1 cellular context compared by ENCODE assay signal in the genomic region with DNA sequence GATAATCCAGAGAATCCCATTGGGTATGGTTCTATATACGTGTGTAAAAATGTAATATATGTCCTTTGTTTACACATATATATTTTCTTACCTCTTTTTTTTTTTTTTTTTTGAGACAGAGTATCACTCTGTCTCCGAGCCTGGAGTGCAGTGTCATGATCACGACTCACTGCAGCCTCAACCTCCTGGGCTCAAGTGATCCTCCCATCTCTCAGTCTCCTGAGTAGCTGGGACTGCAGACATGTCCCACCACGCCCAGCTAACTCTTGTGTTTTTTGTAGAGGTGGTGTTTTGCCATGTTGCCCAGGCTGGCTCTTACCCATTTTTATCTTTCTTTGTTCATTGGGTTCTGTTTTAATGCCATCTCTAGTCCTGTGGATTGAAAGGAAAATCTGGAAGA.
TF ChIP-seq lines count a peak whose summit lies in the region.

No MANE protein-coding gene starts in this region.

TF ChIP-seq in GM23338, 12 proteins besides CTCF, POLR2A, EP300 and RAD21 (continued from another document):
- TF ChIP-seq, protein P1, sequence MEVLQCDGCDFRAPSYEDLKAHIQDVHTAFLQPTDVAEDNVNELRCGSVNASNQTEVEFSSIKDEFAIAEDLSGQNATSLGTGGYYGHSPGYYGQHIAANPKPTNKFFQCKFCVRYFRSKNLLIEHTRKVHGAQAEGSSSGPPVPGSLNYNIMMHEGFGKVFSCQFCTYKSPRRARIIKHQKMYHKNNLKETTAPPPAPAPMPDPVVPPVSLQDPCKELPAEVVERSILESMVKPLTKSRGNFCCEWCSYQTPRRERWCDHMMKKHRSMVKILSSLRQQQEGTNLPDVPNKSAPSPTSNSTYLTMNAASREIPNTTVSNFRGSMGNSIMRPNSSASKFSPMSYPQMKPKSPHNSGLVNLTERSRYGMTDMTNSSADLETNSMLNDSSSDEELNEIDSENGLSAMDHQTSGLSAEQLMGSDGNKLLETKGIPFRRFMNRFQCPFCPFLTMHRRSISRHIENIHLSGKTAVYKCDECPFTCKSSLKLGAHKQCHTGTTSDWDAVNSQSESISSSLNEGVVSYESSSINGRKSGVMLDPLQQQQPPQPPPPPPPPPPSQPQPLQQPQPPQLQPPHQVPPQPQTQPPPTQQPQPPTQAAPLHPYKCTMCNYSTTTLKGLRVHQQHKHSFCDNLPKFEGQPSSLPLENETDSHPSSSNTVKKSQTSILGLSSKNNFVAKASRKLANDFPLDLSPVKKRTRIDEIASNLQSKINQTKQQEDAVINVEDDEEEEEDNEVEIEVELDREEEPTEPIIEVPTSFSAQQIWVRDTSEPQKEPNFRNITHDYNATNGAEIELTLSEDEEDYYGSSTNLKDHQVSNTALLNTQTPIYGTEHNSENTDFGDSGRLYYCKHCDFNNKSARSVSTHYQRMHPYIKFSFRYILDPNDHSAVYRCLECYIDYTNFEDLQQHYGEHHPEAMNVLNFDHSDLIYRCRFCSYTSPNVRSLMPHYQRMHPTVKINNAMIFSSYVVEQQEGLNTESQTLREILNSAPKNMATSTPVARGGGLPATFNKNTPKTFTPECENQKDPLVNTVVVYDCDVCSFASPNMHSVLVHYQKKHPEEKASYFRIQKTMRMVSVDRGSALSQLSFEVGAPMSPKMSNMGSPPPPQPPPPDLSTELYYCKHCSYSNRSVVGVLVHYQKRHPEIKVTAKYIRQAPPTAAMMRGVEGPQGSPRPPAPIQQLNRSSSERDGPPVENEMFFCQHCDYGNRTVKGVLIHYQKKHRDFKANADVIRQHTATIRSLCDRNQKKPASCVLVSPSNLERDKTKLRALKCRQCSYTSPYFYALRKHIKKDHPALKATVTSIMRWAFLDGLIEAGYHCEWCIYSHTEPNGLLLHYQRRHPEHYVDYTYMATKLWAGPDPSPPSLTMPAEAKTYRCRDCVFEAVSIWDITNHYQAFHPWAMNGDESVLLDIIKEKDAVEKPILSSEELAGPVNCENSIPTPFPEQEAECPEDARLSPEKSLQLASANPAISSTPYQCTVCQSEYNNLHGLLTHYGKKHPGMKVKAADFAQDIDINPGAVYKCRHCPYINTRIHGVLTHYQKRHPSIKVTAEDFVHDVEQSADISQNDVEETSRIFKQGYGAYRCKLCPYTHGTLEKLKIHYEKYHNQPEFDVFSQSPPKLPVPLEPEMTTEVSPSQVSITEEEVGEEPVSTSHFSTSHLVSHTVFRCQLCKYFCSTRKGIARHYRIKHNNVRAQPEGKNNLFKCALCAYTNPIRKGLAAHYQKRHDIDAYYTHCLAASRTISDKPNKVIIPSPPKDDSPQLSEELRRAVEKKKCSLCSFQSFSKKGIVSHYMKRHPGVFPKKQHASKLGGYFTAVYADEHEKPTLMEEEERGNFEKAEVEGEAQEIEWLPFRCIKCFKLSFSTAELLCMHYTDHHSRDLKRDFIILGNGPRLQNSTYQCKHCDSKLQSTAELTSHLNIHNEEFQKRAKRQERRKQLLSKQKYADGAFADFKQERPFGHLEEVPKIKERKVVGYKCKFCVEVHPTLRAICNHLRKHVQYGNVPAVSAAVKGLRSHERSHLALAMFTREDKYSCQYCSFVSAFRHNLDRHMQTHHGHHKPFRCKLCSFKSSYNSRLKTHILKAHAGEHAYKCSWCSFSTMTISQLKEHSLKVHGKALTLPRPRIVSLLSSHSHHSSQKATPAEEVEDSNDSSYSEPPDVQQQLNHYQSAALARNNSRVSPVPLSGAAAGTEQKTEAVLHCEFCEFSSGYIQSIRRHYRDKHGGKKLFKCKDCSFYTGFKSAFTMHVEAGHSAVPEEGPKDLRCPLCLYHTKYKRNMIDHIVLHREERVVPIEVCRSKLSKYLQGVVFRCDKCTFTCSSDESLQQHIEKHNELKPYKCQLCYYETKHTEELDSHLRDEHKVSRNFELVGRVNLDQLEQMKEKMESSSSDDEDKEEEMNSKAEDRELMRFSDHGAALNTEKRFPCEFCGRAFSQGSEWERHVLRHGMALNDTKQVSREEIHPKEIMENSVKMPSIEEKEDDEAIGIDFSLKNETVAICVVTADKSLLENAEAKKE (CRISPR knock-in tag; IDR thresholded peaks at IDR 0.05), result no peak
- TF ChIP-seq STAT1 (IDR thresholded peaks at IDR 0.05; ENCODE audit: unreplicated experiment) (no peak), ZNF331 (CRISPR knock-in tag; IDR thresholded peaks at IDR 0.05; ENCODE audit: low read depth) (no peak), ZNF114 (CRISPR knock-in tag; IDR thresholded peaks at IDR 0.05) (no peak), EZH2 (IDR thresholded peaks at IDR 0.05; ENCODE audit: low read depth, unreplicated experiment) (no peak)
- TF ChIP-seq, protein P2, sequence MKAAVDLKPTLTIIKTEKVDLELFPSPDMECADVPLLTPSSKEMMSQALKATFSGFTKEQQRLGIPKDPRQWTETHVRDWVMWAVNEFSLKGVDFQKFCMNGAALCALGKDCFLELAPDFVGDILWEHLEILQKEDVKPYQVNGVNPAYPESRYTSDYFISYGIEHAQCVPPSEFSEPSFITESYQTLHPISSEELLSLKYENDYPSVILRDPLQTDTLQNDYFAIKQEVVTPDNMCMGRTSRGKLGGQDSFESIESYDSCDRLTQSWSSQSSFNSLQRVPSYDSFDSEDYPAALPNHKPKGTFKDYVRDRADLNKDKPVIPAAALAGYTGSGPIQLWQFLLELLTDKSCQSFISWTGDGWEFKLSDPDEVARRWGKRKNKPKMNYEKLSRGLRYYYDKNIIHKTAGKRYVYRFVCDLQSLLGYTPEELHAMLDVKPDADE (IDR thresholded peaks at IDR 0.05), result no peak
- TF ChIP-seq, protein P3, sequence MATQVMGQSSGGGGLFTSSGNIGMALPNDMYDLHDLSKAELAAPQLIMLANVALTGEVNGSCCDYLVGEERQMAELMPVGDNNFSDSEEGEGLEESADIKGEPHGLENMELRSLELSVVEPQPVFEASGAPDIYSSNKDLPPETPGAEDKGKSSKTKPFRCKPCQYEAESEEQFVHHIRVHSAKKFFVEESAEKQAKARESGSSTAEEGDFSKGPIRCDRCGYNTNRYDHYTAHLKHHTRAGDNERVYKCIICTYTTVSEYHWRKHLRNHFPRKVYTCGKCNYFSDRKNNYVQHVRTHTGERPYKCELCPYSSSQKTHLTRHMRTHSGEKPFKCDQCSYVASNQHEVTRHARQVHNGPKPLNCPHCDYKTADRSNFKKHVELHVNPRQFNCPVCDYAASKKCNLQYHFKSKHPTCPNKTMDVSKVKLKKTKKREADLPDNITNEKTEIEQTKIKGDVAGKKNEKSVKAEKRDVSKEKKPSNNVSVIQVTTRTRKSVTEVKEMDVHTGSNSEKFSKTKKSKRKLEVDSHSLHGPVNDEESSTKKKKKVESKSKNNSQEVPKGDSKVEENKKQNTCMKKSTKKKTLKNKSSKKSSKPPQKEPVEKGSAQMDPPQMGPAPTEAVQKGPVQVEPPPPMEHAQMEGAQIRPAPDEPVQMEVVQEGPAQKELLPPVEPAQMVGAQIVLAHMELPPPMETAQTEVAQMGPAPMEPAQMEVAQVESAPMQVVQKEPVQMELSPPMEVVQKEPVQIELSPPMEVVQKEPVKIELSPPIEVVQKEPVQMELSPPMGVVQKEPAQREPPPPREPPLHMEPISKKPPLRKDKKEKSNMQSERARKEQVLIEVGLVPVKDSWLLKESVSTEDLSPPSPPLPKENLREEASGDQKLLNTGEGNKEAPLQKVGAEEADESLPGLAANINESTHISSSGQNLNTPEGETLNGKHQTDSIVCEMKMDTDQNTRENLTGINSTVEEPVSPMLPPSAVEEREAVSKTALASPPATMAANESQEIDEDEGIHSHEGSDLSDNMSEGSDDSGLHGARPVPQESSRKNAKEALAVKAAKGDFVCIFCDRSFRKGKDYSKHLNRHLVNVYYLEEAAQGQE (IDR thresholded peaks at IDR 0.05; ENCODE audit: unreplicated experiment), result no peak
